In genomic region chr22:44441401-44442185, GRCh38 we compare ENCODE assay signal across 19 cellular contexts.
"Had no signal": no experiment of that assay in that cellular context is flagged by ENCODE, and none has a peak within 500 bp of the region (broad histone marks: within the 10 kb centered on the region; RNA-seq: fewer than 3 reads in every experiment).

No MANE protein-coding gene starts in this region.

- H3K9ac ChIP-seq: SK-N-SH had no signal

- H3K4me3 ChIP-seq: lower lobe of right lung, psoas muscle, thyroid gland had no signal

- H3K4me2 ChIP-seq: SK-N-SH had no signal

- H3K36me3 ChIP-seq: lower lobe of right lung, thyroid gland had no signal

- H3K4me1 ChIP-seq: lower lobe of right lung, psoas muscle, thyroid gland had no signal

- H3K27me3 ChIP-seq: thyroid gland had no signal

- H3K27ac ChIP-seq: epithelial cell of prostate, lower lobe of right lung, psoas muscle, thyroid gland had no signal

- H3K27ac Mint-ChIP-seq: activated naive CD4-positive, alpha-beta T cell treated with anti-CD3 and anti-CD28 coated beads, Interleukin-2, amount 50 U/mL, for 72 hours; mesothelial cell of epicardium; nephron progenitor cell had no signal

- H3K4me3 Mint-ChIP-seq: effector memory CD8-positive, alpha-beta T cell; mesothelial cell of epicardium; nephron progenitor cell had no signal

- ATAC-seq: activated naive CD4-positive, alpha-beta T cell treated with anti-CD3 and anti-CD28 coated beads, Interleukin-2, amount 50 U/mL, for 72 hours; effector memory CD8-positive, alpha-beta T cell; lower lobe of right lung; psoas muscle had no signal

- DNase-seq: activated CD4-positive, alpha-beta T cell treated with anti-CD3 and anti-CD28 coated beads, Interleukin-2, amount 50 U/mL, for 48 hours; activated CD4-positive, CD25-positive, alpha-beta regulatory T cell treated with anti-CD3 and anti-CD28 coated beads, Interleukin-2, amount 50 U/mL, for 72 hours; activated gamma-delta T cell; amniotic stem cell; central memory CD4-positive, alpha-beta T cell; effector memory CD8-positive, alpha-beta T cell; foreskin melanocyte; lower lobe of right lung; nephron progenitor cell; psoas muscle; SK-N-SH; stimulated activated CD4-positive, alpha-beta T cell treated with anti-CD3 and anti-CD28 coated beads, Interleukin-12 subunit alpha, Interleukin-12 subunit beta, amount 100 ng/mL, for 4 hours; stimulated activated CD4-positive, alpha-beta T cell treated with anti-CD3 and anti-CD28 coated beads, Interleukin-2, amount 100 ng/mL, for 24 hours; T-helper 1 cell; T1000; thyroid gland had no signal

- H3K9me3 ChIP-seq: lower lobe of right lung, SK-N-SH, thyroid gland had no signal
